8 cellular contexts compared by ENCODE assay signal in the genomic region with DNA sequence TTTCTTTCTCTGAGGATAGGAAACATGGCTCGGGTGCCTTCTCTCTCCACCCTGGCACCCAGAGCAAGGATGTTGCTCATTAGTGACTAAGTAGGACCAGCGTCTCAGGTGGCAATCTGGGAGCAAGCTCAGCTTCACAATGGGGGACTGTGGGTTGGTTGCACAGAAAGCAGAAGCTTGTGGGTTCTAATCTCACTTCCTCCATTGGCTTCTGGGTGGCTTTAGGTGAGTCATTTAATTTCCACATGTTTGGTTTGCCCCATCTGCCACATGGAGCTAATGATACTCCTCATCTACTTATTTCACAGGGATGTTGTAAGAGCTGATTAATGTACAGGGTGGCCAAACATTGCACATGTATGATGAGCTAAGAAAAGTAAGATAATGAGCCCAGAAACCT. TPM values are rescaled to one million over a fixed set of nuclear protein-coding genes. Genes with fewer than 3 reads are reported as not detected.
DNase-seq lines count a peak whose midpoint lies in the region; ATAC-seq, FAIRE-seq and TF ChIP-seq lines count a peak whose summit lies in the region.

No MANE protein-coding gene starts in this region.

- CTCF ChIA-PET in endothelial cell of umbilical vein (lab: Charles Lee), result interaction anchor here (1.2 to 1.5 kb wide), 2 partner anchors 8 to 9 kb away, joined by 3 to 4 read pairs; no protein-coding TSS in a partner anchor

- ATAC-seq in GM19035 (IDR thresholded peaks at IDR 0.05; ENCODE audit: unreplicated experiment) (peak; percentile 91), HG03095 (IDR thresholded peaks at IDR 0.05; ENCODE audit: unreplicated experiment) (peak; percentile 93)

- H3K79me2 ChIP-seq in endothelial cell of umbilical vein (ENCODE audit: control insufficient read depth, insufficient read depth, low read length), result no peaks in the 10 kb centered on the region

- dilution Hi-C loops in endothelial cell of umbilical vein (cut with MboI; ENCODE audit: extremely low pct_ligation_motif_present, low sequenced_read_pairs), result no loop called here

- no peaks in the 10 kb centered on the region for H3K9me1 ChIP-seq in endothelial cell of umbilical vein (replicated peaks; ENCODE audit: control insufficient read depth, extremely low read depth, insufficient read depth, low read length)

- H3K4me2 ChIP-seq in endothelial cell of umbilical vein (ENCODE audit: insufficient read depth, low read length), result no peak overlapping the region

- H2AFZ ChIP-seq in endothelial cell of umbilical vein (ENCODE audit: low read depth, low read length), result peak overlapping the region; percentile 62

- DNase-seq in CD1c-positive myeloid dendritic cell (ENCODE audit: extremely low spot score) (peak; percentile 94), RPMI8226 (peak; percentile 78), endothelial cell of umbilical vein (ENCODE audit: low read depth, low spot score) (peak; percentile 26), D341Med (ENCODE audit: low spot score) (no peak), NCI-H2107 treated with DMSO at 0.1 percent for 48 hours (lab: John Stamatoyannopoulos, UW; ENCODE audit: unreplicated experiment) (no peak)
- DNase-seq in stimulated activated CD4-positive, alpha-beta T cell treated with anti-CD3 and anti-CD28 coated beads, Interleukin-1b, Interleukin-23, amount 100 ng/mL, for 24 hours (ENCODE audit: low read depth in 4 of 4, low spot score in 1 of 4), result peak; percentile 1 to 18 (median 6)

- H4K20me1 ChIP-seq in endothelial cell of umbilical vein (replicated peaks; ENCODE audit: control insufficient read depth, extremely low read depth, insufficient read depth, low read length), result no peaks in the 10 kb centered on the region

- FAIRE-seq in endothelial cell of umbilical vein (lab: Jason Lieb, UNC), result no peak

- no peak for TF ChIP-seq CTCF in endothelial cell of umbilical vein (IDR thresholded peaks at IDR 0.05; ENCODE audit: extremely low read depth in 1 of 2, insufficient read depth in 1 of 2, low read depth in 1 of 2, low read length in 2 of 2)

- no peaks in the 10 kb centered on the region for H3K36me3 ChIP-seq in endothelial cell of umbilical vein (ENCODE audit: control insufficient read depth in 2 of 2, extremely low read depth in 1 of 2, insufficient read depth in 2 of 2, low read length in 2 of 2)

- H3K27ac ChIP-seq in endothelial cell of umbilical vein (ENCODE audit: insufficient read depth, low read depth, low read length), result no peak overlapping the region

- no peak for TF ChIP-seq POLR2A in endothelial cell of umbilical vein (IDR thresholded peaks at IDR 0.05; ENCODE audit: low read depth, low read length)

- H3K4me3 ChIP-seq in endothelial cell of umbilical vein (replicated peaks in 1 of 3; ENCODE audit: insufficient read depth in 1 of 3, low read depth in 1 of 3, low read length in 3 of 3), result no peak overlapping the region

- intact Hi-C loops in endothelial cell of umbilical vein (cut with micrococcal nuclease), result no loop called here

- H3K27me3 ChIP-seq in endothelial cell of umbilical vein (ENCODE audit: control insufficient read depth in 2 of 2, insufficient read depth in 2 of 2, low read length in 2 of 2), result no peaks in the 10 kb centered on the region

- no TSS peak for BruUV-seq in endothelial cell of umbilical vein (replicated peaks; lab: Mats Ljungman, UMichigan)

- no peaks in the 10 kb centered on the region for H3K4me1 ChIP-seq in endothelial cell of umbilical vein (ENCODE audit: control insufficient read depth, extremely low read depth, insufficient read depth, low read length)

- H3K9me3 ChIP-seq in endothelial cell of umbilical vein (replicated peaks; ENCODE audit: control insufficient read depth, insufficient read depth, low read length), result no peaks in the 10 kb centered on the region

- H3K9ac ChIP-seq in endothelial cell of umbilical vein (replicated peaks; ENCODE audit: extremely low read depth, insufficient read depth, low read length), result no peak overlapping the region

- POLR2A ChIA-PET in endothelial cell of umbilical vein (lab: Charles Lee), result no interaction called here

TF ChIP-seq in endothelial cell of umbilical vein, 7 proteins besides CTCF, POLR2A, EP300 and RAD21:
- TF ChIP-seq EZH2 (IDR thresholded peaks at IDR 0.05; ENCODE audit: borderline replicate concordance, low read depth, low read length, severe bottlenecking) (no peak), GATA2 (IDR thresholded peaks at IDR 0.05; ENCODE audit: insufficient read depth, insufficient read length, low read depth, low read length) (peak; percentile 70), MYC (IDR thresholded peaks at IDR 0.05; ENCODE audit: low read depth, low read length) (no peak), POLR2AphosphoS5 (IDR thresholded peaks at IDR 0.05; ENCODE audit: insufficient read depth, low read depth, low read length) (no peak), FOS (IDR thresholded peaks at IDR 0.05; ENCODE audit: borderline replicate concordance, insufficient read depth, low read length) (peak; percentile 53)

RNA-seq across cellular contexts. Expression of a gene that starts 54.8 kb away (rescaled TPM):
- 46.1 and 46.4 TPM in 2 replicates for total RNA-seq in endothelial cell of umbilical vein
- 15.9 and 19.0 TPM in 2 replicates for polyA plus RNA-seq in endothelial cell of umbilical vein
- 16.6 and 17.4 TPM in 2 replicates for polyA plus RNA-seq in endothelial cell of umbilical vein (2011; cell fraction: cytosol; rRNA removed)
- 13.3 and 19.3 TPM in 2 replicates for polyA plus RNA-seq in endothelial cell of umbilical vein (2011; cell fraction: nucleus; rRNA removed)
- polyA plus RNA-seq in endothelial cell of umbilical vein (2012), result 29.9 and 32.0 TPM in 2 replicates
- 12.6 and 13.6 TPM in 2 replicates for polyA minus RNA-seq in endothelial cell of umbilical vein
- 15.2 TPM for polyA minus RNA-seq in endothelial cell of umbilical vein (2011; cell fraction: cytosol; rRNA and poly(A)+ RNA removed)
- polyA minus RNA-seq in endothelial cell of umbilical vein (2011; cell fraction: nucleus; rRNA and poly(A)+ RNA removed), result 23.7 and 24.4 TPM in 2 replicates

Comparison
In these comparisons a context has a peak if more than half of its experiments do, and no peak if none do; other contexts are left out.
1. DNase-seq: peak in CD1c-positive myeloid dendritic cell (single experiment), RPMI8226 (single experiment), endothelial cell of umbilical vein (single experiment) and stimulated activated CD4-positive, alpha-beta T cell treated with anti-CD3 and anti-CD28 coated beads, Interleukin-1b, Interleukin-23, amount 100 ng/mL, for 24 hours (4 of 4); none in D341Med (single experiment) and NCI-H2107 treated with DMSO at 0.1 percent for 48 hours (single experiment).